12 cellular contexts compared by ENCODE assay signal in the genomic region with DNA sequence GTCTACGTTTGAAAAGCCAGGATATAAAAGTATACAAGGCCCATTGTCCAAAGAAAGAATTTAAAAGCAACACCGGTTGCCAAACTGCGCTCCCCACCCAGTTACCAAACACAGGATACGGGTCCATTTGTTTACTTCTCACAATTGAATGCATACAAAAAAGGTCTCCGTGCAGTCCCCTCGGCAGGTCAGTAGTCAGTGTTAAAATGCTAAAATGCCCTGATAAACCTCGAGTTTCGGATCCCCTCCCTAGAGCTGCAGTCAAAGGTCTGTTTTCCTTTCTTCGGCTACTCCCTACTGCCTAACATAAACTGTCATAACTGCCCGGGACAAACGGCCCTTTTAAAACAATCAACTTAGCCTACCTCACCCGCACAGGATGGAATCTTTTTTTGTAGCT.
A peak's percentile ranks its signal among the peaks of the same experiment; 100 is the strongest.
DNase-seq lines count a peak whose midpoint lies in the region; ATAC-seq, FAIRE-seq and TF ChIP-seq lines count a peak whose summit lies in the region.
"Had no signal": no experiment of that assay in that cellular context is flagged by ENCODE, and none has a peak within 500 bp of the region (broad histone marks: within the 10 kb centered on the region; RNA-seq: fewer than 3 reads in every experiment).

No MANE protein-coding gene starts in this region.

- H3K27ac ChIP-seq in astrocyte (ENCODE audit: low read depth, low read length) (peak overlapping the region; percentile 87), subcutaneous abdominal adipose tissue (ENCODE audit: low read depth, low read length) (peak overlapping the region; percentile 54)
- H3K27ac ChIP-seq: foreskin keratinocyte had no signal

- H3K4me3 Mint-ChIP-seq in astrocyte (ENCODE audit: unreplicated experiment) = no peak overlapping the region
- H3K4me3 Mint-ChIP-seq: activated naive CD8-positive, alpha-beta T cell; T-helper 1 cell treated with Interleukin-12 subunit alpha and Interleukin-12 subunit beta and Interleukin-4 antibody, amounts not matched to agents 30 μg/mL and 1 μg/mL, for 36 hours had no signal

- H3K9ac ChIP-seq in astrocyte (ENCODE audit: low read length) (no peak overlapping the region), subcutaneous abdominal adipose tissue (ENCODE audit: low read length in 5 of 5) (no peak overlapping the region)

- peaks cover 41% of the 10 kb centered on the region for H3K4me1 ChIP-seq in astrocyte (ENCODE audit: insufficient read depth, low read length)
- H3K4me1 ChIP-seq in subcutaneous abdominal adipose tissue (ENCODE audit: control insufficient read depth in 5 of 5, insufficient read depth in 5 of 5, low read length in 5 of 5) = peaks cover 6 to 82% (median 39%) of the 10 kb centered on the region in 5 donors

- peaks cover 31% of the 10 kb centered on the region for H3K36me3 Mint-ChIP-seq in astrocyte (ENCODE audit: low read depth, unreplicated experiment)

- H3K27me3 ChIP-seq in astrocyte (ENCODE audit: insufficient read depth, low read length) (no peaks in the 10 kb centered on the region), subcutaneous abdominal adipose tissue (ENCODE audit: control insufficient read depth in 5 of 5, insufficient read depth in 4 of 5, low read length in 5 of 5) (no peaks in the 10 kb centered on the region), H7 (ENCODE audit: control insufficient read depth, insufficient read depth, low read length) (no peaks in the 10 kb centered on the region)
- H3K27me3 ChIP-seq: foreskin keratinocyte had no signal

- H3K4me1 Mint-ChIP-seq in astrocyte (ENCODE audit: low read depth, unreplicated experiment) = peaks cover 52% of the 10 kb centered on the region

- H3K9me3 ChIP-seq in astrocyte (ENCODE audit: insufficient read depth, low read depth, low read length) = no peaks in the 10 kb centered on the region
- no peaks in the 10 kb centered on the region for H3K9me3 ChIP-seq in subcutaneous abdominal adipose tissue (ENCODE audit: control insufficient read depth in 5 of 5, low read length in 5 of 5)

- DNase-seq in NCI-H345 (lab: John Stamatoyannopoulos, UW) (peak; percentile 21), NCI-H345 treated with DMSO at 0.1 percent for 48 hours (lab: John Stamatoyannopoulos, UW; ENCODE audit: unreplicated experiment) (no peak), astrocyte (ENCODE audit: low read depth) (no peak), left lobe of liver (ENCODE audit: low spot score) (no peak), H7 (no peak), NCI-H1105 (lab: John Stamatoyannopoulos, UW) (no peak)
- DNase-seq: foreskin keratinocyte, NCI-H2171 treated with DMSO at 0.1 percent for 48 hours had no signal

- ATAC-seq in left lobe of liver (peak; percentile 44), GM19328 (IDR thresholded peaks at IDR 0.05; ENCODE audit: unreplicated experiment) (no peak)
- ATAC-seq: foreskin keratinocyte had no signal

- H3K79me2 ChIP-seq in astrocyte (ENCODE audit: insufficient read depth, low read length) = peaks cover 87% of the 10 kb centered on the region

- peak overlapping the region; percentile 20 for H3K4me2 ChIP-seq in astrocyte (ENCODE audit: low read length)

- peak overlapping the region; percentile 83 for H3K27ac Mint-ChIP-seq in astrocyte (ENCODE audit: unreplicated experiment)
- H3K27ac Mint-ChIP-seq: activated naive CD8-positive, alpha-beta T cell; T-helper 1 cell treated with Interleukin-12 subunit alpha and Interleukin-12 subunit beta and Interleukin-4 antibody, amounts not matched to agents 30 μg/mL and 1 μg/mL, for 36 hours had no signal

- TF ChIP-seq CTCF in astrocyte (IDR thresholded peaks at IDR 0.05; ENCODE audit: insufficient read depth, low read depth, low read length) = no peak

- peaks cover 27% of the 10 kb centered on the region for H4K20me1 ChIP-seq in astrocyte (ENCODE audit: insufficient read depth, low read length)

- peaks cover 53% of the 10 kb centered on the region for H3K36me3 ChIP-seq in astrocyte (ENCODE audit: insufficient read depth, low read length)
- peaks cover 34 to 51% (median 47%) of the 10 kb centered on the region in 5 donors for H3K36me3 ChIP-seq in subcutaneous abdominal adipose tissue (ENCODE audit: control insufficient read depth in 5 of 5, insufficient read depth in 5 of 5, low read length in 5 of 5)
- H3K36me3 ChIP-seq in H7 (replicated peaks; ENCODE audit: control insufficient read depth, insufficient read depth, low read length) = no peaks in the 10 kb centered on the region

- H2AFZ ChIP-seq in astrocyte (ENCODE audit: low read depth, low read length) = no peak overlapping the region

- no peak for FAIRE-seq in astrocyte (lab: Jason Lieb, UNC)

- no peak overlapping the region for H3K4me3 ChIP-seq in astrocyte (ENCODE audit: insufficient read depth, low read depth, low read length)
- no peak overlapping the region for H3K4me3 ChIP-seq in subcutaneous abdominal adipose tissue (ENCODE audit: low read depth in 1 of 5, low read length in 5 of 5)
- no peak overlapping the region for H3K4me3 ChIP-seq in H7 (ENCODE audit: insufficient read depth, low read depth, low read length)

- no peaks in the 10 kb centered on the region for H3K27me3 Mint-ChIP-seq in astrocyte (ENCODE audit: low read depth, unreplicated experiment)
- H3K27me3 Mint-ChIP-seq: activated naive CD8-positive, alpha-beta T cell had no signal

- H3K9me3 Mint-ChIP-seq in astrocyte (ENCODE audit: unreplicated experiment) = no peaks in the 10 kb centered on the region
- H3K9me3 Mint-ChIP-seq: T-helper 1 cell treated with Interleukin-12 subunit alpha and Interleukin-12 subunit beta and Interleukin-4 antibody, amounts not matched to agents 30 μg/mL and 1 μg/mL, for 36 hours had no signal
